15 cellular contexts compared by ENCODE assay signal in genomic region chr7:46653848-46654247, GRCh38.
A peak's percentile ranks its signal among the peaks of the same experiment; 100 is the strongest.
DNase-seq lines count a peak whose midpoint lies in the region; ATAC-seq, FAIRE-seq and TF ChIP-seq lines count a peak whose summit lies in the region.
"Had no signal": no experiment of that assay in that cellular context is flagged by ENCODE, and none has a peak within 500 bp of the region (broad histone marks: within the 10 kb centered on the region; RNA-seq: fewer than 3 reads in every experiment).

No MANE protein-coding gene starts in this region.

- H3K4me1 Mint-ChIP-seq in MCF 10A (ENCODE audit: insufficient read depth, unreplicated experiment), result peaks cover 24% of the 10 kb centered on the region
- H3K4me1 Mint-ChIP-seq: B cell had no signal

- in situ Hi-C loops in mammary epithelial cell (cut with MboI; ENCODE audit: low sequenced_read_pairs in 2 of 2) (loop anchor here in 1 of 2 donors (10.0 kb wide), 1 partner anchor 281 kb away; no protein-coding TSS in a partner anchor), GM12878 (cut with MboI) (no loop called here)

- FAIRE-seq in GM12878 (lab: Jason Lieb, UNC), result no peak
- FAIRE-seq in keratinocyte (lab: Jason Lieb, UNC), result peak; percentile 5
- FAIRE-seq: A204.1 had no signal

- no peaks in the 10 kb centered on the region for H3K9me1 ChIP-seq in keratinocyte (ENCODE audit: control insufficient read depth, extremely low read depth, insufficient read depth, low read length)

- intact Hi-C loops in mammary epithelial cell (cut with micrococcal nuclease), result loop anchor here (2.0 to 10.0 kb wide), 5 partner anchors 123 to 732 kb away; partner anchors contain the start of gene IGFBP3
- intact Hi-C loops in MCF 10A (cut with micrococcal nuclease), result no loop called here
- intact Hi-C loops in GM12878 (cut with micrococcal nuclease; ENCODE audit: unreplicated experiment), result no loop called here
- intact Hi-C loops in uterus (cut with DNase I; ENCODE audit: low total_unique reads), result no loop called here
- intact Hi-C loops in psoas muscle (cut with DNase I), result no loop called here

- H3K27ac ChIP-seq in mammary epithelial cell (ENCODE audit: insufficient read depth, low read depth, low read length) (peak overlapping the region; percentile 73), GM12878 (ENCODE audit: control insufficient read depth, insufficient read depth) (no peak overlapping the region), keratinocyte (ENCODE audit: control insufficient read depth, insufficient read depth, low read length) (peak overlapping the region; percentile 61), uterus (no peak overlapping the region), psoas muscle (no peak overlapping the region)
- H3K27ac ChIP-seq: HL-60 had no signal

- no peaks in the 10 kb centered on the region for H3K36me3 Mint-ChIP-seq in MCF 10A (ENCODE audit: insufficient read depth, unreplicated experiment)

- no peak overlapping the region for H3K4me3 Mint-ChIP-seq in MCF 10A (ENCODE audit: unreplicated experiment)
- H3K4me3 Mint-ChIP-seq: B cell; CD4-positive, alpha-beta T cell; HFFc6 had no signal

- SMC1A ChIA-PET in GM12878 (lab: Charles Lee; ENCODE audit: uncharacterized antibody, unreplicated experiment), result interaction anchor here (0.6 to 3.6 kb wide), 6 partner anchors 29 to 302 kb away, joined by 3 to 23 read pairs (median 3); no protein-coding TSS in a partner anchor

- H3K79me2 ChIP-seq in mammary epithelial cell (ENCODE audit: insufficient read depth, low read length), result no peaks in the 10 kb centered on the region
- H3K79me2 ChIP-seq in GM12878 (ENCODE audit: control insufficient read depth, insufficient read depth, low read length), result no peaks in the 10 kb centered on the region
- H3K79me2 ChIP-seq in keratinocyte (ENCODE audit: control insufficient read depth, insufficient read depth, low read length), result no peaks in the 10 kb centered on the region

- H3K27me3 Mint-ChIP-seq in MCF 10A (ENCODE audit: insufficient read depth, unreplicated experiment), result no peaks in the 10 kb centered on the region
- H3K27me3 Mint-ChIP-seq: B cell; CD4-positive, alpha-beta T cell had no signal

- H3K4me2 ChIP-seq in mammary epithelial cell (ENCODE audit: insufficient read depth, low read depth, low read length), result no peak overlapping the region
- H3K4me2 ChIP-seq in GM12878 (ENCODE audit: control insufficient read depth, insufficient read depth), result no peak overlapping the region
- no peak overlapping the region for H3K4me2 ChIP-seq in keratinocyte (ENCODE audit: control insufficient read depth, extremely low read depth, insufficient read depth, low read depth, low read length)

- H3K4me1 ChIP-seq in mammary epithelial cell (ENCODE audit: insufficient read depth, low read length) (peaks cover 35% of the 10 kb centered on the region), GM12878 (ENCODE audit: control insufficient read depth, insufficient read depth, low read length) (no peaks in the 10 kb centered on the region), keratinocyte (ENCODE audit: control insufficient read depth, extremely low read depth, insufficient read depth, low read length) (peaks cover 39% of the 10 kb centered on the region), uterus (no peaks in the 10 kb centered on the region), psoas muscle (no peaks in the 10 kb centered on the region)

- no TSS peak for BruUV-seq in mammary epithelial cell (replicated peaks; lab: Mats Ljungman, UMichigan)
- BruUV-seq in MCF 10A (replicated peaks; lab: Mats Ljungman, UMichigan), result no TSS peak
- BruUV-seq in GM12878 (replicated peaks; lab: Mats Ljungman, UMichigan), result no TSS peak

- TF ChIP-seq POLR2A in GM12878 (IDR thresholded peaks at IDR 0.05; ENCODE audit: low read depth, low read length) (no peak), uterus (IDR thresholded peaks at IDR 0.05) (no peak)

- POLR2A ChIA-PET in MCF 10A (lab: Yijun Ruan, JAX), result interaction anchor here (1.2 to 2.3 kb wide), 2 partner anchors 198 to 280 kb away, joined by 3 to 7 read pairs; no protein-coding TSS in a partner anchor
- POLR2A ChIA-PET in GM12878 (lab: Charles Lee), result interaction anchor here (0.5 to 1.4 kb wide), 3 partner anchors 10 to 367 kb away, joined by 3 read pairs; no protein-coding TSS in a partner anchor

- H3K36me3 ChIP-seq in mammary epithelial cell (ENCODE audit: insufficient read depth, low read length) (no peaks in the 10 kb centered on the region), GM12878 (ENCODE audit: control insufficient read depth in 2 of 2, insufficient read depth in 2 of 2, low read length in 1 of 2) (no peaks in the 10 kb centered on the region), keratinocyte (ENCODE audit: control insufficient read depth in 2 of 2, extremely low read depth in 1 of 2, insufficient read depth in 2 of 2, low read length in 2 of 2) (no peaks in the 10 kb centered on the region), uterus (no peaks in the 10 kb centered on the region), psoas muscle (ENCODE audit: insufficient read depth in 1 of 2, low read depth in 1 of 2) (no peaks in the 10 kb centered on the region)

- TF ChIP-seq RAD21 in GM12878 (IDR thresholded peaks at IDR 0.05; ENCODE audit: insufficient read depth, low read depth, low read length), result no peak

- DNase-seq in mammary epithelial cell (no peak), MCF 10A (ENCODE audit: unreplicated experiment) (no peak), GM12878 (ENCODE audit: low read depth, low spot score) (no peak), keratinocyte (ENCODE audit: low read depth, low spot score) (no peak), uterus (no peak), psoas muscle (no peak)
- DNase-seq: C1 segment of cervical spinal cord; Calu3; CD4-positive, alpha-beta T cell; DMS 273 treated with DMSO at 0.1 percent for 48 hours; HFFc6 had no signal

- 64% methylated on average over 1 of the region's 2 CpGs for whole genome bisulfite sequencing in mammary epithelial cell (ENCODE audit: low coverage, missing lambda C conversion rate)
- 31% methylated on average over 2 of the region's 2 CpGs for WGBS in GM12878 (ENCODE audit: insufficient coverage, insufficient replicate concordance, low lambda C conversion rate, missing lambda C conversion rate)
- 86 to 93% (median 90%) methylated on average over 2 of the region's 2 CpGs for WGBS in psoas muscle, 3 donors

- H3K4me3 ChIP-seq in mammary epithelial cell (replicated peaks in 1 of 3; ENCODE audit: insufficient read depth in 1 of 3, low read depth in 2 of 3, low read length in 3 of 3) (no peak overlapping the region), GM12878 (no peak overlapping the region), keratinocyte (ENCODE audit: control insufficient read depth in 2 of 3, extremely low read depth in 1 of 3, insufficient read depth in 2 of 3, low read depth in 1 of 3, low read length in 3 of 3) (no peak overlapping the region), uterus (no peak overlapping the region), psoas muscle (no peak overlapping the region)

- H3K9me3 ChIP-seq in mammary epithelial cell (replicated peaks; ENCODE audit: insufficient read depth, low read length) (no peaks in the 10 kb centered on the region), GM12878 (replicated peaks; ENCODE audit: control insufficient read depth, insufficient read depth, low read length) (no peaks in the 10 kb centered on the region), keratinocyte (ENCODE audit: control insufficient read depth, low read depth, low read length) (peaks cover 2% of the 10 kb centered on the region), uterus (no peaks in the 10 kb centered on the region), psoas muscle (no peaks in the 10 kb centered on the region)

- dilution Hi-C loops in mammary epithelial cell (cut with HindIII; ENCODE audit: low sequenced_read_pairs) (no loop called here), keratinocyte (cut with MboI; ENCODE audit: extremely low pct_ligation_motif_present, low sequenced_read_pairs) (no loop called here)

- RAD21 ChIA-PET in GM12878 (lab: Charles Lee; ENCODE audit: unreplicated experiment), result interaction anchor here (0.8 to 5.6 kb wide), 5 partner anchors 8 to 296 kb away, joined by 3 to 42 read pairs (median 5); no protein-coding TSS in a partner anchor

- no peak overlapping the region for H3K27ac Mint-ChIP-seq in MCF 10A (ENCODE audit: low read depth, unreplicated experiment)
- H3K27ac Mint-ChIP-seq: B cell; CD4-positive, alpha-beta T cell; HFFc6 had no signal

- CTCF ChIA-PET in mammary epithelial cell (lab: Charles Lee; ENCODE audit: low non-redundant PET) (no interaction called here), MCF 10A (lab: Yijun Ruan, JAX) (interaction anchor here (0.6 to 0.7 kb wide), 3 partner anchors 88 to 748 kb away, joined by 3 to 5 read pairs (median 3); no protein-coding TSS in a partner anchor), GM12878 (lab: Yijun Ruan, JAX) (interaction anchor here (0.7 to 4.7 kb wide), 3 partner anchors 9 to 41 kb away, joined by 3 to 19 read pairs (median 5); no protein-coding TSS in a partner anchor)

- no peak overlapping the region for H2AFZ ChIP-seq in mammary epithelial cell (ENCODE audit: low read depth, low read length)
- no peak overlapping the region for H2AFZ ChIP-seq in GM12878 (ENCODE audit: control insufficient read depth, low read depth, low read length)
- no peak overlapping the region for H2AFZ ChIP-seq in keratinocyte (ENCODE audit: control insufficient read depth, low read length)

- H4K20me1 ChIP-seq in mammary epithelial cell (ENCODE audit: insufficient read depth, low read length), result no peaks in the 10 kb centered on the region
- H4K20me1 ChIP-seq in GM12878 (ENCODE audit: control insufficient read depth, insufficient read depth), result no peaks in the 10 kb centered on the region
- H4K20me1 ChIP-seq in keratinocyte (ENCODE audit: control insufficient read depth, extremely low read depth, insufficient read depth, low read length), result no peaks in the 10 kb centered on the region

- H3K9me3 Mint-ChIP-seq in MCF 10A (ENCODE audit: unreplicated experiment), result no peaks in the 10 kb centered on the region

- H3K27me3 ChIP-seq in mammary epithelial cell (ENCODE audit: insufficient read depth, low read length) (no peaks in the 10 kb centered on the region), GM12878 (replicated peaks in 1 of 2; ENCODE audit: control insufficient read depth in 2 of 2, insufficient read depth in 2 of 2, low read length in 1 of 2) (no peaks in the 10 kb centered on the region), keratinocyte (ENCODE audit: control insufficient read depth, extremely low read depth, insufficient read depth, low read length) (no peaks in the 10 kb centered on the region), uterus (no peaks in the 10 kb centered on the region), psoas muscle (ENCODE audit: insufficient read depth in 3 of 3, low read length in 2 of 3) (no peaks in the 10 kb centered on the region)

- TF ChIP-seq CTCF in mammary epithelial cell (conservative IDR thresholded peaks at IDR 0.05 in 1 of 2, IDR thresholded peaks at IDR 0.05 in 1 of 2; ENCODE audit: extremely low read depth in 1 of 2, insufficient read depth in 1 of 2, low read depth in 1 of 2, low read length in 2 of 2) (no peak), MCF 10A (IDR thresholded peaks at IDR 0.05; ENCODE audit: unreplicated experiment) (no peak), GM12878 (IDR thresholded peaks at IDR 0.05 in 2 of 3, conservative IDR thresholded peaks at IDR 0.05 in 1 of 3; ENCODE audit: control insufficient read depth in 2 of 3, extremely low read depth in 1 of 3, insufficient read depth in 1 of 3, low read depth in 3 of 3, low read length in 3 of 3) (no peak), keratinocyte (optimal IDR thresholded peaks at IDR 0.05 in 1 of 3, IDR thresholded peaks at IDR 0.05 in 1 of 3, conservative IDR thresholded peaks at IDR 0.05 in 1 of 3; ENCODE audit: extremely low read depth in 1 of 3, insufficient read depth in 2 of 3, low read length in 3 of 3) (no peak), uterus (IDR thresholded peaks at IDR 0.05) (no peak), psoas muscle (IDR thresholded peaks at IDR 0.05) (no peak)

- H3K9ac ChIP-seq in mammary epithelial cell (ENCODE audit: insufficient read depth, low read length) (no peak overlapping the region), GM12878 (ENCODE audit: control insufficient read depth, insufficient read depth, low read length) (no peak overlapping the region), keratinocyte (ENCODE audit: control insufficient read depth, extremely low read depth, insufficient read depth, low read length) (no peak overlapping the region)

- peak; percentile 13; the same call in 2 of the 3 replicates for ATAC-seq in GM12878
- ATAC-seq in psoas muscle, result no peak
- ATAC-seq in GM21360 (IDR thresholded peaks at IDR 0.05; ENCODE audit: unreplicated experiment), result no peak

- TF ChIP-seq EP300 in GM12878 (IDR thresholded peaks at IDR 0.05; ENCODE audit: borderline replicate concordance in 1 of 2, control insufficient read depth in 1 of 2, low read depth in 2 of 2, low read length in 2 of 2), result no peak

Comparison
In these comparisons a context has a peak if more than half of its experiments do, and no peak if none do; other contexts are left out.
1. H3K27ac ChIP-seq: peak in mammary epithelial cell (single experiment) and keratinocyte (single experiment); none in GM12878 (single experiment), uterus (0 of 2) and psoas muscle (single experiment).